In the genomic region with DNA sequence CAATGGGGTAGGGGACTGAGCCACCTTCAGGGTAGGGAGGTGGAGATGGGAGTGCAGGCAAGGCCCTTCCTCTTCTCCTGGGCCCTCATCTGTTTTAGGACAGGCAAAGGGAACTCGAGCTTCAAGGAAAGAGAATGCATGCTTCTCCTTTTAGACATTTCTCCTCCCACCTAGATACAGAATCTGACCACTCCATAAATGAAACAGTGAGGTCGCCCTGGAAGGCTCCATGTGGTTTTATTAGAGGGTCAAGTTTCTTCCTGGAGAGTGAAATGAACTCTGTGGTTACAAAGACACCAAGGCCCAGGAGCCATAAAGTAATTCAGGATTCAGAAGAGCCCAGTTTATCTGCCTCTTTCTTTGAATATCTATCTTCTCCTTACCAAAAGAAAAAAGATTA, we compare ENCODE assay signal across 1 cellular context.
TF ChIP-seq lines count a peak whose summit lies in the region.

No MANE protein-coding gene starts in this region.

TF ChIP-seq in WTC11, 78 proteins besides CTCF, POLR2A, EP300 and RAD21 (continued from another document):
- TF ChIP-seq, protein P1, sequence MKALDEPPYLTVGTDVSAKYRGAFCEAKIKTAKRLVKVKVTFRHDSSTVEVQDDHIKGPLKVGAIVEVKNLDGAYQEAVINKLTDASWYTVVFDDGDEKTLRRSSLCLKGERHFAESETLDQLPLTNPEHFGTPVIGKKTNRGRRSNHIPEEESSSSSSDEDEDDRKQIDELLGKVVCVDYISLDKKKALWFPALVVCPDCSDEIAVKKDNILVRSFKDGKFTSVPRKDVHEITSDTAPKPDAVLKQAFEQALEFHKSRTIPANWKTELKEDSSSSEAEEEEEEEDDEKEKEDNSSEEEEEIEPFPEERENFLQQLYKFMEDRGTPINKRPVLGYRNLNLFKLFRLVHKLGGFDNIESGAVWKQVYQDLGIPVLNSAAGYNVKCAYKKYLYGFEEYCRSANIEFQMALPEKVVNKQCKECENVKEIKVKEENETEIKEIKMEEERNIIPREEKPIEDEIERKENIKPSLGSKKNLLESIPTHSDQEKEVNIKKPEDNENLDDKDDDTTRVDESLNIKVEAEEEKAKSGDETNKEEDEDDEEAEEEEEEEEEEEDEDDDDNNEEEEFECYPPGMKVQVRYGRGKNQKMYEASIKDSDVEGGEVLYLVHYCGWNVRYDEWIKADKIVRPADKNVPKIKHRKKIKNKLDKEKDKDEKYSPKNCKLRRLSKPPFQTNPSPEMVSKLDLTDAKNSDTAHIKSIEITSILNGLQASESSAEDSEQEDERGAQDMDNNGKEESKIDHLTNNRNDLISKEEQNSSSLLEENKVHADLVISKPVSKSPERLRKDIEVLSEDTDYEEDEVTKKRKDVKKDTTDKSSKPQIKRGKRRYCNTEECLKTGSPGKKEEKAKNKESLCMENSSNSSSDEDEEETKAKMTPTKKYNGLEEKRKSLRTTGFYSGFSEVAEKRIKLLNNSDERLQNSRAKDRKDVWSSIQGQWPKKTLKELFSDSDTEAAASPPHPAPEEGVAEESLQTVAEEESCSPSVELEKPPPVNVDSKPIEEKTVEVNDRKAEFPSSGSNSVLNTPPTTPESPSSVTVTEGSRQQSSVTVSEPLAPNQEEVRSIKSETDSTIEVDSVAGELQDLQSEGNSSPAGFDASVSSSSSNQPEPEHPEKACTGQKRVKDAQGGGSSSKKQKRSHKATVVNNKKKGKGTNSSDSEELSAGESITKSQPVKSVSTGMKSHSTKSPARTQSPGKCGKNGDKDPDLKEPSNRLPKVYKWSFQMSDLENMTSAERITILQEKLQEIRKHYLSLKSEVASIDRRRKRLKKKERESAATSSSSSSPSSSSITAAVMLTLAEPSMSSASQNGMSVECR (CRISPR knock-in tag; IDR thresholded peaks at IDR 0.05; ENCODE audit: borderline replicate concordance) = no peak
- TF ChIP-seq ZSCAN18 (CRISPR knock-in tag; IDR thresholded peaks at IDR 0.05) (no peak), GABPB1 (CRISPR knock-in tag; IDR thresholded peaks at IDR 0.05) (no peak), EMX1 (CRISPR knock-in tag; IDR thresholded peaks at IDR 0.05) (no peak), JUN (CRISPR knock-in tag; IDR thresholded peaks at IDR 0.05) (no peak), STAT6 (CRISPR knock-in tag; conservative IDR thresholded peaks at IDR 0.05; ENCODE audit: low read depth) (no peak), AFF4 (CRISPR knock-in tag; IDR thresholded peaks at IDR 0.05; ENCODE audit: borderline replicate concordance) (no peak), IRF1 (CRISPR knock-in tag; IDR thresholded peaks at IDR 0.05) (no peak)
- TF ChIP-seq, protein P2, sequence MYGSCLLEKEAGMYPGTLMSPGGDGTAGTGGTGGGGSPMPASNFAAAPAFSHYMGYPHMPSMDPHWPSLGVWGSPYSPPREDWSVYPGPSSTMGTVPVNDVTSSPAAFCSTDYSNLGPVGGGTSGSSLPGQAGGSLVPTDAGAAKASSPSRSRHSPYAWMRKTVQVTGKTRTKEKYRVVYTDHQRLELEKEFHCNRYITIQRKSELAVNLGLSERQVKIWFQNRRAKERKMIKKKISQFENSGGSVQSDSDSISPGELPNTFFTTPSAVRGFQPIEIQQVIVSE (CRISPR knock-in tag; IDR thresholded peaks at IDR 0.05; ENCODE audit: borderline replicate concordance) = no peak
- TF ChIP-seq, protein P3, sequence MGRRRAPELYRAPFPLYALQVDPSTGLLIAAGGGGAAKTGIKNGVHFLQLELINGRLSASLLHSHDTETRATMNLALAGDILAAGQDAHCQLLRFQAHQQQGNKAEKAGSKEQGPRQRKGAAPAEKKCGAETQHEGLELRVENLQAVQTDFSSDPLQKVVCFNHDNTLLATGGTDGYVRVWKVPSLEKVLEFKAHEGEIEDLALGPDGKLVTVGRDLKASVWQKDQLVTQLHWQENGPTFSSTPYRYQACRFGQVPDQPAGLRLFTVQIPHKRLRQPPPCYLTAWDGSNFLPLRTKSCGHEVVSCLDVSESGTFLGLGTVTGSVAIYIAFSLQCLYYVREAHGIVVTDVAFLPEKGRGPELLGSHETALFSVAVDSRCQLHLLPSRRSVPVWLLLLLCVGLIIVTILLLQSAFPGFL (CRISPR knock-in tag; IDR thresholded peaks at IDR 0.05; ENCODE audit: borderline replicate concordance) = no peak
